Comparison of ENCODE assay signal across 9 cellular contexts in the genomic region with DNA sequence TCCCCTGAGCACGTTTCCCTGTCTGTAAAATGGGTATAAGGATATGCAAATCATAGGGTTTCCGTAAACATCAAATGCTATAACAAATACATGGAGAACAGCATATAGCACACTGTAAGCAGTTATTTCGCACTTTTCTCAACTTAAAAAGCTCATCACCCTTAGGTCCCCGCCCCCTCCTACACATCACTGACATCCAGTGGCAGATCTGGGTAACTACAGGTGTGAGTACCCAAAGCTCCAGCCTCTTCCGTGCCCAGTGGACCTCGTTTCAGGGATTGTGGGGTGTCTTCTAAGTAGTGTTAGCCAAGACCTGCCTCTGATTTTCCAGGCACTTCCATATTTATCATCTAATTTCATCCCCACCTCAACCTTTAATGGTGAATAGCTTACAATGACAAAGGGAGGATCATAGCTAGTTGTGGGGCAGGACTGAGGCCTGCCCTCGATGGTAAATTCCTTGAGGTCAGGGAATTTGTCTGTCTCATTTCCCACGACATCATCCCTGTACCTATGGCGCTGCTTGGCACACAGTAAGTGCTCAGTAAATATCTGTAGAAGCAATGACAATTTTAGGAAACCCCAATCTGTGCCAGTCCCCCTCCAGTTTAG.
DNase-seq lines count a peak whose midpoint lies in the region; ATAC-seq, FAIRE-seq and TF ChIP-seq lines count a peak whose summit lies in the region.
"Had no signal": no experiment of that assay in that cellular context is flagged by ENCODE, and none has a peak within 500 bp of the region (broad histone marks: within the 10 kb centered on the region; RNA-seq: fewer than 3 reads in every experiment).

No MANE protein-coding gene starts in this region.

- peaks cover 64% of the 10 kb centered on the region for H3K4me1 Mint-ChIP-seq in mesothelial cell of epicardium
- H3K4me1 Mint-ChIP-seq: CD4-positive, CD25-positive, alpha-beta regulatory T cell had no signal

- no peaks in the 10 kb centered on the region for H3K36me3 Mint-ChIP-seq in mesothelial cell of epicardium
- H3K36me3 Mint-ChIP-seq: CD4-positive, CD25-positive, alpha-beta regulatory T cell had no signal

- no peak for TF ChIP-seq POLR2A in lower leg skin (IDR thresholded peaks at IDR 0.05)

- 57 to 60% methylated on average over 9 of the region's 9 CpGs for WGBS in lower leg skin, 2 donors

- intact Hi-C loops in lower leg skin (cut with DNase I; ENCODE audit: low total_unique reads) = no loop called here

- H3K27ac Mint-ChIP-seq in mesothelial cell of epicardium = no peak overlapping the region

- ATAC-seq in GM19351 (IDR thresholded peaks at IDR 0.05; ENCODE audit: unreplicated experiment) (peak; percentile 96), HG03432 (IDR thresholded peaks at IDR 0.05; ENCODE audit: unreplicated experiment) (peak; percentile 90)

- no peak overlapping the region for H3K4me3 ChIP-seq in lower leg skin (ENCODE audit: low read depth, poor library complexity, severe bottlenecking)

- H3K4me3 Mint-ChIP-seq in mesothelial cell of epicardium = no peak overlapping the region
- H3K4me3 Mint-ChIP-seq: CD4-positive, CD25-positive, alpha-beta regulatory T cell had no signal

- TF ChIP-seq CTCF in mesothelial cell of epicardium (IDR thresholded peaks at IDR 0.05; ENCODE audit: unreplicated experiment) = peak; percentile 73
- TF ChIP-seq CTCF in lower leg skin (IDR thresholded peaks at IDR 0.05) = no peak

- FAIRE-seq in RCC 7860 (lab: Jason Lieb, UNC) = no peak

- no peaks in the 10 kb centered on the region for H3K27me3 Mint-ChIP-seq in mesothelial cell of epicardium (ENCODE audit: low read depth)
- H3K27me3 Mint-ChIP-seq: CD4-positive, CD25-positive, alpha-beta regulatory T cell had no signal

- peak; percentile 2 for DNase-seq in NCI-H2029 (lab: John Stamatoyannopoulos, UW)
- DNase-seq in NCI-H2029 treated with DMSO at 0.1 percent for 48 hours (lab: John Stamatoyannopoulos, UW) = no peak
- DNase-seq in RCC 7860 (ENCODE audit: low spot score) = peak; percentile 17
- peak; percentile 33 to 63 for DNase-seq in dermis microvascular lymphatic vessel endothelial cell (ENCODE audit: low read depth in 2 of 2)
- no peak for DNase-seq in mesothelial cell of epicardium (ENCODE audit: low spot score in 2 of 2, unreplicated experiment in 2 of 2)
- DNase-seq in lower leg skin (ENCODE audit: low spot score in 2 of 2) = no peak

- no peaks in the 10 kb centered on the region for H3K9me3 Mint-ChIP-seq in mesothelial cell of epicardium

Comparison
In these comparisons a context has a peak if more than half of its experiments do, and no peak if none do; other contexts are left out.
1. DNase-seq: peak in NCI-H2029 (single experiment), RCC 7860 (single experiment) and dermis microvascular lymphatic vessel endothelial cell (2 of 2); none in NCI-H2029 treated with DMSO at 0.1 percent for 48 hours (single experiment), mesothelial cell of epicardium (0 of 2) and lower leg skin (0 of 2).